ENCODE assay signal across 23 cellular contexts in the genomic region with DNA sequence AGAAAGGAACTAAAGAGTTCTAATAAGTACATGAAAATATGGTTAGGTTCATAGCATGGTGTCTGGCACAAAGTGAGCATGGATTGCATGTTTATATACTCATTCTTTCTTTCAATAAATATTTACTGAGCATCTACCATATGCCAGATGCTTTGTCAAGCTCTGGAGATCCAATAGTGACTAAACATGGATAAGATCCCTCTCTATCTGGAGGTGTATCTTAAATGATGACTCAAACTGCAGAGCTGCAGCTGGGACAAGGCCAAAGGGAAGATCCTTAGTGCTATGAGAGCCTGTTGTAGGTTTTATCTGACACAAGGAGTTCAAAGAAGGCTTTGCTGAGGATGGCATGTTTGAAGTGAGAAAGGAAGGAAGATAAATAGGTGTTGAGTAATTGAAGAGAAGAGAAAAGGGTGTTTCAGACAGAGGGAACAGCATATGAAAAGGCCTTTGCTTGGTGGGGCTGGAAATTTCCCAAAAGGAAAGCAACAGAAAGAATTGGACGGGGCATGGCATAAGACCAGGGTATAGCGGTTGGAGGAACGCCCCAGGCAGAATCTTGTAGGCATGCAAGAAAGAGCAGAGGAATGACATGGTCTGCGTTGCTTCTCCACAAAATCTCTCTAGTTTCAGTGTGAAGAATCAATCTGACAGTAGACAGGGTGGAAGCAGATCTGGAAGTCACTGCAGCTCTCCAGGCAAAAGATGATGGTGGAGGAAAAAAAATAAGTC.
DNase-seq lines count a peak whose midpoint lies in the region; ATAC-seq and TF ChIP-seq lines count a peak whose summit lies in the region.
"Had no signal": no experiment of that assay in that cellular context is flagged by ENCODE, and none has a peak within 500 bp of the region (broad histone marks: within the 10 kb centered on the region; RNA-seq: fewer than 3 reads in every experiment).

No MANE protein-coding gene starts in this region.

- no peak for TF ChIP-seq CTCF in foreskin fibroblast (IDR thresholded peaks at IDR 0.05; ENCODE audit: low read depth, low read length)

- H3F3A ChIP-seq in GM23248 (ENCODE audit: insufficient read depth), result peaks cover 75% of the 10 kb centered on the region

- H3K9me3 ChIP-seq in GM23248 (ENCODE audit: low read depth), result no peaks in the 10 kb centered on the region
- H3K9me3 ChIP-seq: A549, neutrophil, uterus had no signal

- WGBS in GM23248 (ENCODE audit: low coverage in 1 of 2, low lambda C conversion rate in 2 of 2, missing lambda C conversion rate in 2 of 2), 2 experiments, result 50 to 66% methylated on average over 4 of the region's 4 CpGs

- no peaks in the 10 kb centered on the region for H3K9me2 ChIP-seq in GM23248 (ENCODE audit: insufficient read depth)

- H3K4me3 ChIP-seq in GM23248 (no peak overlapping the region), foreskin fibroblast (ENCODE audit: low read depth in 1 of 2, low read length in 2 of 2) (no peak overlapping the region)
- H3K4me3 ChIP-seq: A549, uterus had no signal

- 0 out of 2 replicates have a peak, but pooled peaks cover 3% of the 10 kb centered on the region for H3K36me3 ChIP-seq in GM23248 (ENCODE audit: low read depth)
- H3K36me3 ChIP-seq: neutrophil, uterus had no signal

- H3K27ac ChIP-seq in GM23248, result peak overlapping the region; percentile 99
- H3K27ac ChIP-seq: A549, neutrophil, RWPE1, uterus had no signal

- H2AFZ ChIP-seq in GM23248, result no peak overlapping the region

- ATAC-seq in SK-N-SH treated with all-trans-retinoic acid at 6 μM for 48 hours, result peak; percentile 66
- ATAC-seq in GM18873 (IDR thresholded peaks at IDR 0.05; ENCODE audit: low FRiP score, unreplicated experiment), result no peak
- no peak for ATAC-seq in HG02798 (IDR thresholded peaks at IDR 0.05; ENCODE audit: poor library complexity, unreplicated experiment)
- no peak for ATAC-seq in HG03097 (IDR thresholded peaks at IDR 0.05; ENCODE audit: low FRiP score, unreplicated experiment)
- ATAC-seq: A549; activated CD8-positive, alpha-beta T cell treated with anti-CD3 and anti-CD28 coated beads, Interleukin-2, amount 10 ng/mL, durations not matched to agents 7 days and 5 days; left lobe of liver; T-cell had no signal

- H3K9ac ChIP-seq in GM23248, result peak overlapping the region; percentile 47

- H4K20me1 ChIP-seq in GM23248 (ENCODE audit: insufficient read depth), result no peaks in the 10 kb centered on the region

- H3K4me2 ChIP-seq in GM23248 (ENCODE audit: unreplicated experiment), result peak overlapping the region; percentile 27
- H3K4me2 ChIP-seq: A549 had no signal

- peaks cover 68% of the 10 kb centered on the region for H3K4me1 ChIP-seq in GM23248 (ENCODE audit: insufficient read depth)
- H3K4me1 ChIP-seq: A549 had no signal

- H3K27me3 ChIP-seq in GM23248 (replicated peaks; ENCODE audit: insufficient read depth), result no peaks in the 10 kb centered on the region
- H3K27me3 ChIP-seq: neutrophil, uterus had no signal

- DNase-seq in A172 (ENCODE audit: low spot score), result peak; percentile 69
- peak; percentile 85 for DNase-seq in GM23248
- peak; percentile 84 to 85 for DNase-seq in foreskin fibroblast
- no peak for DNase-seq in AG20443 (ENCODE audit: low spot score)
- DNase-seq: activated CD8-positive, alpha-beta T cell treated with anti-CD3 and anti-CD28 coated beads, Interleukin-2, amount 10 ng/mL, durations not matched to agents 7 days and 5 days; activated naive CD8-positive, alpha-beta T cell treated with anti-CD3 and anti-CD28 coated beads for 36 hours; activated T-cell treated with anti-CD3 and anti-CD28 coated beads, Interleukin-2, amount 50 U/mL, for 48 hours; CD8-positive, alpha-beta memory T cell; DND-41; effector CD4-positive, alpha-beta T cell; Kasumi-1; NCI-H1436 treated with DMSO at 0.1 percent for 48 hours; NCI-H2227 treated with DMSO at 0.1 percent for 48 hours; T-cell; uterus had no signal

- in situ Hi-C loops in GM23248 (cut with MboI), result loop anchor here (10.0 kb wide), 4 partner anchors 213 to 557 kb away; partner anchors contain the start of gene WNT5A

- no peaks in the 10 kb centered on the region for H3K79me2 ChIP-seq in GM23248 (ENCODE audit: insufficient read depth)

TF ChIP-seq in SK-N-SH treated with all-trans-retinoic acid at 6 μM for 48 hours, 23 proteins besides CTCF, POLR2A, EP300 and RAD21:
- TF ChIP-seq, protein P1, sequence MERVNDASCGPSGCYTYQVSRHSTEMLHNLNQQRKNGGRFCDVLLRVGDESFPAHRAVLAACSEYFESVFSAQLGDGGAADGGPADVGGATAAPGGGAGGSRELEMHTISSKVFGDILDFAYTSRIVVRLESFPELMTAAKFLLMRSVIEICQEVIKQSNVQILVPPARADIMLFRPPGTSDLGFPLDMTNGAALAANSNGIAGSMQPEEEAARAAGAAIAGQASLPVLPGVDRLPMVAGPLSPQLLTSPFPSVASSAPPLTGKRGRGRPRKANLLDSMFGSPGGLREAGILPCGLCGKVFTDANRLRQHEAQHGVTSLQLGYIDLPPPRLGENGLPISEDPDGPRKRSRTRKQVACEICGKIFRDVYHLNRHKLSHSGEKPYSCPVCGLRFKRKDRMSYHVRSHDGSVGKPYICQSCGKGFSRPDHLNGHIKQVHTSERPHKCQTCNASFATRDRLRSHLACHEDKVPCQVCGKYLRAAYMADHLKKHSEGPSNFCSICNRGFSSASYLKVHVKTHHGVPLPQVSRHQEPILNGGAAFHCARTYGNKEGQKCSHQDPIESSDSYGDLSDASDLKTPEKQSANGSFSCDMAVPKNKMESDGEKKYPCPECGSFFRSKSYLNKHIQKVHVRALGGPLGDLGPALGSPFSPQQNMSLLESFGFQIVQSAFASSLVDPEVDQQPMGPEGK (CRISPR knock-in tag; IDR thresholded peaks at IDR 0.05; ENCODE audit: borderline replicate concordance), result no peak
- TF ChIP-seq CSRNP3 (CRISPR knock-in tag; IDR thresholded peaks at IDR 0.05) (no peak), ISL1 (CRISPR knock-in tag; IDR thresholded peaks at IDR 0.05) (peak; percentile 13; the same call in 1 of the 2 replicates)
